ENCODE assay signal across 1 cellular context in genomic region chr9:34984049-34984448, GRCh38.
TF ChIP-seq lines count a peak whose summit lies in the region.

No MANE protein-coding gene starts in this region.

TF ChIP-seq in K562, 482 proteins besides CTCF, POLR2A, EP300 and RAD21 (continued from another document):
- TF ChIP-seq, protein P1, sequence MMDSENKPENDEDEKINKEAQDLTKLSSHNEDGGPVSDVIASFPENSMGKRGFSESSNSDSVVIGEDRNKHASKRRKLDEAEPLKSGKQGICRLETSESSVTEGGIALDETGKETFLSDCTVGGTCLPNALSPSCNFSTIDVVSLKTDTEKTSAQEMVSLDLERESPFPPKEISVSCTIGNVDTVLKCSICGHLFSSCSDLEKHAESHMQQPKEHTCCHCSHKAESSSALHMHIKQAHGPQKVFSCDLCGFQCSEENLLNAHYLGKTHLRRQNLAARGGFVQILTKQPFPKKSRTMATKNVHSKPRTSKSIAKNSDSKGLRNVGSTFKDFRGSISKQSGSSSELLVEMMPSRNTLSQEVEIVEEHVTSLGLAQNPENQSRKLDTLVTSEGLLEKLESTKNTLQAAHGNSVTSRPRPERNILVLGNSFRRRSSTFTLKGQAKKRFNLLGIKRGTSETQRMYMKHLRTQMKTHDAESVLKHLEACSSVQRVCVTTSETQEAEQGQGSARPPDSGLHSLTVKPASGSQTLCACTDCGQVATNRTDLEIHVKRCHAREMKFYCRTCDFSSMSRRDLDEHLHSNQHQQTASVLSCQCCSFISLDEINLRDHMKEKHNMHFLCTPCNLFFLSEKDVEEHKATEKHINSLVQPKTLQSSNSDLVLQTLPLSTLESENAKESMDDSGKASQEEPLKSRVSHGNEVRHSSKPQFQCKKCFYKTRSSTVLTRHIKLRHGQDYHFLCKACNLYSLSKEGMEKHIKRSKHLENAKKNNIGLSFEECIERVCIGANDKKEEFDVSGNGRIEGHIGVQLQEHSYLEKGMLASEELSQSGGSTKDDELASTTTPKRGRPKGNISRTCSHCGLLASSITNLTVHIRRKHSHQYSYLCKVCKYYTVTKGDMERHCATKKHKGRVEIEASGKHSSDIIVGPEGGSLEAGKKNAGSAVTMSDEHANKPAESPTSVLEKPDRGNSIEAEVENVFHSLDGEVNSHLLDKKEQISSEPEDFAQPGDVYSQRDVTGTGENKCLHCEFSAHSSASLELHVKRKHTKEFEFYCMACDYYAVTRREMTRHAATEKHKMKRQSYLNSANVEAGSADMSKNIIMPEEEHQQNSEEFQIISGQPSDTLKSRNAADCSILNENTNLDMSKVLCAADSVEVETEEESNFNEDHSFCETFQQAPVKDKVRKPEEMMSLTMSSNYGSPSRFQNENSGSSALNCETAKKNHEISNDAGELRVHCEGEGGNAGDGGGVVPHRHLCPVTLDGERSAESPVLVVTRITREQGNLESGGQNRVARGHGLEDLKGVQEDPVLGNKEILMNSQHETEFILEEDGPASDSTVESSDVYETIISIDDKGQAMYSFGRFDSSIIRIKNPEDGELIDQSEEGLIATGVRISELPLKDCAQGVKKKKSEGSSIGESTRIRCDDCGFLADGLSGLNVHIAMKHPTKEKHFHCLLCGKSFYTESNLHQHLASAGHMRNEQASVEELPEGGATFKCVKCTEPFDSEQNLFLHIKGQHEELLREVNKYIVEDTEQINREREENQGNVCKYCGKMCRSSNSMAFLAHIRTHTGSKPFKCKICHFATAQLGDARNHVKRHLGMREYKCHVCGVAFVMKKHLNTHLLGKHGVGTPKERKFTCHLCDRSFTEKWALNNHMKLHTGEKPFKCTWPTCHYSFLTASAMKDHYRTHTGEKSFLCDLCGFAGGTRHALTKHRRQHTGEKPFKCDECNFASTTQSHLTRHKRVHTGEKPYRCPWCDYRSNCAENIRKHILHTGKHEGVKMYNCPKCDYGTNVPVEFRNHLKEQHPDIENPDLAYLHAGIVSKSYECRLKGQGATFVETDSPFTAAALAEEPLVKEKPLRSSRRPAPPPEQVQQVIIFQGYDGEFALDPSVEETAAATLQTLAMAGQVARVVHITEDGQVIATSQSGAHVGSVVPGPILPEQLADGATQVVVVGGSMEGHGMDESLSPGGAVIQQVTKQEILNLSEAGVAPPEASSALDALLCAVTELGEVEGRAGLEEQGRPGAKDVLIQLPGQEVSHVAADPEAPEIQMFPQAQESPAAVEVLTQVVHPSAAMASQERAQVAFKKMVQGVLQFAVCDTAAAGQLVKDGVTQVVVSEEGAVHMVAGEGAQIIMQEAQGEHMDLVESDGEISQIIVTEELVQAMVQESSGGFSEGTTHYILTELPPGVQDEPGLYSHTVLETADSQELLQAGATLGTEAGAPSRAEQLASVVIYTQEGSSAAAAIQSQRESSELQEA (IDR thresholded peaks at IDR 0.05; ENCODE audit: low read depth), result no peak
